In the genomic region with DNA sequence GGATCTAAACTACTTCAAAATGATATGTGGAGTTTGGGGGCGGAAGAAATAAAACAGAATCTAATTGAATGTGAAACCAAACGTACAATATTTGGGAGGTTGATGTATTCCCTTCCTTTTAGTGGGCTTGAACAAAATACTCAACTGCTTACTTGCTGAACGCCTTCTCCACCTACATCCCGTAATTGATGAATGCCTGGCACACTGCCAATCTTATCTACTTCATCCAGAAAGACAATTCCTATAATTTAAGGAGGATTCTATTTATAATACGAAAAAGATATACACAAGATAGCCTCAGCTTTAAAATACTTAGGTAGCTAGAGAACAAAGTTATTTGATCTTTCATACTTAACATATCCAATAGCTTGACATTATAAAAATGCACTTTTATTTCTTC, we compare ENCODE assay signal across 20 cellular contexts. TPM values are rescaled to one million over a fixed set of nuclear protein-coding genes. Genes with fewer than 3 reads are reported as not detected.
"Had no signal": no experiment of that assay in that cellular context is flagged by ENCODE, and none has a peak within 500 bp of the region (broad histone marks: within the 10 kb centered on the region; RNA-seq: fewer than 3 reads in every experiment).

No MANE protein-coding gene starts in this region.

- H3K4me3 Mint-ChIP-seq: effector memory CD8-positive, alpha-beta T cell; naive thymus-derived CD8-positive, alpha-beta T cell; neural crest cell; type B pancreatic cell had no signal

- H3K4me1 Mint-ChIP-seq: neural crest cell had no signal

- H3K27ac Mint-ChIP-seq: effector memory CD8-positive, alpha-beta T cell had no signal

- H3K9me3 Mint-ChIP-seq: effector memory CD8-positive, alpha-beta T cell; naive thymus-derived CD8-positive, alpha-beta T cell; neural crest cell; type B pancreatic cell had no signal

- FAIRE-seq: urothelium cell line had no signal

- ATAC-seq: effector memory CD8-positive, alpha-beta T cell; gastrocnemius medialis; heart right ventricle; left lobe of liver; mucosa of descending colon; naive thymus-derived CD8-positive, alpha-beta T cell; stimulated activated naive CD8-positive, alpha-beta T cell treated with anti-CD3 and anti-CD28 coated beads, Interleukin-15, Interleukin-2, amounts not matched to agents 100 U/mL and 50 U/mL, for 24 hours had no signal

- H3K9me3 ChIP-seq: esophagus muscularis mucosa, gastrocnemius medialis, heart right ventricle, mucosa of descending colon, right atrium auricular region, suprapubic skin, thyroid gland had no signal

- DNase-seq: cortex of kidney; effector memory CD8-positive, alpha-beta T cell; gastrocnemius medialis; heart right ventricle; hypothalamus; islet precursor cell; mammary epithelial cell; mucosa of descending colon; naive thymus-derived CD8-positive, alpha-beta T cell; posterior cingulate gyrus; stimulated activated CD4-positive, alpha-beta T cell treated with anti-CD3 and anti-CD28 coated beads, Interleukin-2, amount 100 ng/mL, for 48 hours; stimulated activated naive CD8-positive, alpha-beta T cell treated with anti-CD3 and anti-CD28 coated beads, Interleukin-15, Interleukin-2, amounts not matched to agents 100 U/mL and 50 U/mL, for 24 hours; thyroid gland had no signal

- H3K27me3 Mint-ChIP-seq: effector memory CD8-positive, alpha-beta T cell; naive thymus-derived CD8-positive, alpha-beta T cell; type B pancreatic cell had no signal

RNA-seq across cellular contexts. Expression of a gene that starts 54.6 kb away (rescaled TPM):
- total RNA-seq: mammary epithelial cell had no signal
